30 cellular contexts compared by ENCODE assay signal in genomic region chr17:29014716-29015115, GRCh38. TPM values are rescaled to one million over a fixed set of nuclear protein-coding genes. Genes with fewer than 3 reads are reported as not detected.
"Had no signal": no experiment of that assay in that cellular context is flagged by ENCODE, and none has a peak within 500 bp of the region (broad histone marks: within the 10 kb centered on the region; RNA-seq: fewer than 3 reads in every experiment).

No MANE protein-coding gene starts in this region.

- H3K4me3 ChIP-seq: colonic mucosa, esophagus squamous epithelium, left ventricle myocardium inferior, lower lobe of right lung, prostate gland, right atrium auricular region, sigmoid colon, testis, tibial artery had no signal

- H3K27ac Mint-ChIP-seq: dendritic cell treated with granulocyte-macrophage colony-stimulating factor and Interleukin-4, amounts not matched to agents 40 ng/mL and 50 ng/mL, for 4 days; immature natural killer cell; natural killer cell treated with Interleukin-12 subunit alpha and Interleukin-12 subunit beta and Interleukin-15 and Interleukin-18, amount 100 ng/mL, for 72 hours; stimulated activated effector memory CD8-positive, alpha-beta T cell treated with anti-CD3 and anti-CD28 coated beads, Interleukin-12 subunit alpha, Interleukin-12 subunit beta, amount 100 ng/mL, for 72 hours; type B pancreatic cell had no signal

- H3K4me1 ChIP-seq: colonic mucosa, prostate gland had no signal

- H3K27ac ChIP-seq: colonic mucosa, esophagus squamous epithelium, left ventricle myocardium inferior, lower lobe of right lung, prostate gland, right atrium auricular region, sigmoid colon, testis, tibial artery had no signal

- DNase-seq: colonic mucosa; effector CD8-positive, alpha-beta T cell; erythroblast; esophagus squamous epithelium; hypothalamus; immature natural killer cell; islet precursor cell; kidney glomerular epithelial cell; left colon; left ventricle myocardium inferior; lower lobe of right lung; naive B cell; sigmoid colon; stimulated activated CD4-positive, alpha-beta T cell treated with anti-CD3 and anti-CD28 coated beads, Interleukin-2, amount 100 ng/mL, for 24 hours; stimulated activated CD4-positive, alpha-beta T cell treated with anti-CD3 and anti-CD28 coated beads, Interleukin-4, amount 100 ng/mL, for 24 hours; stimulated activated naive CD8-positive, alpha-beta T cell treated with anti-CD3 and anti-CD28 coated beads, Interleukin-15, Interleukin-2, amounts not matched to agents 100 U/mL and 50 U/mL, for 24 hours; substantia nigra; testis; tibial artery had no signal

- H3K27me3 ChIP-seq: right atrium auricular region, testis had no signal

- H3K36me3 Mint-ChIP-seq: immature natural killer cell; naive B cell; natural killer cell treated with Interleukin-12 subunit alpha and Interleukin-12 subunit beta and Interleukin-15 and Interleukin-18, amount 100 ng/mL, for 72 hours; stimulated activated effector memory CD8-positive, alpha-beta T cell treated with anti-CD3 and anti-CD28 coated beads, Interleukin-12 subunit alpha, Interleukin-12 subunit beta, amount 100 ng/mL, for 72 hours; type B pancreatic cell had no signal

- H3K9me3 ChIP-seq: colonic mucosa, esophagus squamous epithelium, left ventricle myocardium inferior, lower lobe of right lung, prostate gland, right atrium auricular region, sigmoid colon, testis, tibial artery had no signal

- H3K36me3 ChIP-seq: colonic mucosa, esophagus squamous epithelium, left ventricle myocardium inferior, lower lobe of right lung, prostate gland, right atrium auricular region, sigmoid colon, tibial artery had no signal

- ATAC-seq: left colon; lower lobe of right lung; natural killer cell treated with Interleukin-12 subunit alpha and Interleukin-12 subunit beta and Interleukin-15 and Interleukin-18, amount 100 ng/mL, for 72 hours; stimulated activated effector memory CD8-positive, alpha-beta T cell treated with anti-CD3 and anti-CD28 coated beads, Interleukin-12 subunit alpha, Interleukin-12 subunit beta, amount 100 ng/mL, for 72 hours; stimulated activated naive CD8-positive, alpha-beta T cell treated with anti-CD3 and anti-CD28 coated beads, Interleukin-15, Interleukin-2, amounts not matched to agents 100 U/mL and 50 U/mL, for 24 hours had no signal

- H3K4me3 Mint-ChIP-seq: dendritic cell treated with granulocyte-macrophage colony-stimulating factor and Interleukin-4, amounts not matched to agents 40 ng/mL and 50 ng/mL, for 4 days; immature natural killer cell; naive B cell; natural killer cell treated with Interleukin-12 subunit alpha and Interleukin-12 subunit beta and Interleukin-15 and Interleukin-18, amount 100 ng/mL, for 72 hours; neural crest cell; stimulated activated effector memory CD8-positive, alpha-beta T cell treated with anti-CD3 and anti-CD28 coated beads, Interleukin-12 subunit alpha, Interleukin-12 subunit beta, amount 100 ng/mL, for 72 hours; type B pancreatic cell had no signal

- FAIRE-seq: endothelial cell of umbilical vein, frontal cortex had no signal

- H3K9me3 Mint-ChIP-seq: dendritic cell treated with granulocyte-macrophage colony-stimulating factor and Interleukin-4, amounts not matched to agents 40 ng/mL and 50 ng/mL, for 4 days; immature natural killer cell; natural killer cell treated with Interleukin-12 subunit alpha and Interleukin-12 subunit beta and Interleukin-15 and Interleukin-18, amount 100 ng/mL, for 72 hours; neural crest cell; stimulated activated effector memory CD8-positive, alpha-beta T cell treated with anti-CD3 and anti-CD28 coated beads, Interleukin-12 subunit alpha, Interleukin-12 subunit beta, amount 100 ng/mL, for 72 hours; type B pancreatic cell had no signal

RNA-seq across cellular contexts. Expression of gene SEZ6, which starts 8.9 kb away (rescaled TPM):
- total RNA-seq: endothelial cell of umbilical vein; esophagus squamous epithelium; left ventricle myocardium inferior; lower lobe of right lung; natural killer cell treated with Interleukin-12 subunit alpha and Interleukin-12 subunit beta and Interleukin-15 and Interleukin-18, amount 100 ng/mL, for 72 hours; osteoblast; skeletal muscle tissue had no signal
- polyA plus RNA-seq: endothelial cell of umbilical vein had no signal
